31 cellular contexts compared by ENCODE assay signal in genomic region chr9:104890433-104890770, GRCh38.
"Had no signal": no experiment of that assay in that cellular context is flagged by ENCODE, and none has a peak within 500 bp of the region (broad histone marks: within the 10 kb centered on the region; RNA-seq: fewer than 3 reads in every experiment).

No MANE protein-coding gene starts in this region.

- H3K9me3 ChIP-seq: ascending aorta had no signal

- H3K27ac ChIP-seq: ascending aorta, VCaP had no signal

- H3K4me1 ChIP-seq: ascending aorta had no signal

- ATAC-seq: activated CD4-positive, alpha-beta T cell treated with anti-CD3 and anti-CD28 coated beads for 36 hours; activated CD4-positive, CD25-positive, alpha-beta regulatory T cell treated with anti-CD3 and anti-CD28 coated beads, Interleukin-2, amount 50 U/mL, for 24 hours; activated CD8-positive, alpha-beta memory T cell treated with anti-CD3 and anti-CD28 coated beads, Interleukin-2, amount 10 ng/mL, durations not matched to agents 7 days and 5 days; activated CD8-positive, alpha-beta T cell treated with anti-CD3 and anti-CD28 coated beads, Interleukin-2, amount 10 ng/mL, durations not matched to agents 7 days and 5 days; activated naive CD8-positive, alpha-beta T cell treated with anti-CD3 and anti-CD28 coated beads, Interleukin-2, amount 50 U/mL, for 24 hours had no signal

- DNase-seq: activated CD4-positive, alpha-beta memory T cell treated with anti-CD3 and anti-CD28 coated beads, Interleukin-2, amount 10 ng/mL, durations not matched to agents 7 days and 5 days; activated CD4-positive, alpha-beta T cell treated with anti-CD3 and anti-CD28 coated beads for 1 hour; activated CD4-positive, alpha-beta T cell treated with anti-CD3 and anti-CD28 coated beads for 36 hours; activated CD4-positive, alpha-beta T cell treated with anti-CD3 and anti-CD28 coated beads for 48 hours; activated CD4-positive, alpha-beta T cell treated with anti-CD3 and anti-CD28 coated beads, Interleukin-2, amount 10 ng/mL, durations not matched to agents 7 days and 5 days; activated CD4-positive, alpha-beta T cell treated with anti-CD3 and anti-CD28 coated beads, Interleukin-2, amount 50 U/mL, for 48 hours; activated CD4-positive, CD25-positive, alpha-beta regulatory T cell; activated CD8-positive, alpha-beta memory T cell treated with anti-CD3 and anti-CD28 coated beads for 24 hours; activated CD8-positive, alpha-beta memory T cell treated with anti-CD3 and anti-CD28 coated beads, Interleukin-2, amount 10 ng/mL, durations not matched to agents 7 days and 5 days; activated CD8-positive, alpha-beta memory T cell treated with anti-CD3 and anti-CD28 coated beads, Interleukin-2, amount 50 U/mL, for 48 hours; activated CD8-positive, alpha-beta T cell treated with anti-CD3 and anti-CD28 coated beads, Interleukin-2, amount 10 ng/mL, durations not matched to agents 7 days and 5 days; activated effector memory CD4-positive, alpha-beta T cell treated with Interleukin-2 at 50 U/mL for 16 hours; activated gamma-delta T cell; activated naive CD4-positive, alpha-beta T cell treated with anti-CD3 and anti-CD28 coated beads, Interleukin-2, amount 10 ng/mL, durations not matched to agents 7 days and 5 days; activated naive CD4-positive, alpha-beta T cell treated with Interleukin-2 at 50 U/mL for 16 hours; activated naive CD8-positive, alpha-beta T cell treated with anti-CD3 and anti-CD28 coated beads, Interleukin-2, amount 10 ng/mL, durations not matched to agents 7 days and 5 days; activated naive CD8-positive, alpha-beta T cell treated with anti-CD3 and anti-CD28 coated beads, Interleukin-2, amount 50 U/mL, for 24 hours; activated T-cell treated with anti-CD3 and anti-CD28 coated beads, Interleukin-2, amount 50 U/mL, for 24 hours; activated T-cell treated with anti-CD3 and anti-CD28 coated beads, Interleukin-2, amount 50 U/mL, for 48 hours; amygdala; anterior cingulate cortex; caudate nucleus; cerebellar nuclear complex; T-helper 1 cell; T-helper 2 cell; T-helper 9 cell had no signal

- H3K4me3 ChIP-seq: ascending aorta had no signal

- H3K27me3 ChIP-seq: ascending aorta had no signal

- FAIRE-seq: bronchial epithelial cell, TTC549 had no signal
